ENCODE assay signal across 13 cellular contexts in the genomic region with DNA sequence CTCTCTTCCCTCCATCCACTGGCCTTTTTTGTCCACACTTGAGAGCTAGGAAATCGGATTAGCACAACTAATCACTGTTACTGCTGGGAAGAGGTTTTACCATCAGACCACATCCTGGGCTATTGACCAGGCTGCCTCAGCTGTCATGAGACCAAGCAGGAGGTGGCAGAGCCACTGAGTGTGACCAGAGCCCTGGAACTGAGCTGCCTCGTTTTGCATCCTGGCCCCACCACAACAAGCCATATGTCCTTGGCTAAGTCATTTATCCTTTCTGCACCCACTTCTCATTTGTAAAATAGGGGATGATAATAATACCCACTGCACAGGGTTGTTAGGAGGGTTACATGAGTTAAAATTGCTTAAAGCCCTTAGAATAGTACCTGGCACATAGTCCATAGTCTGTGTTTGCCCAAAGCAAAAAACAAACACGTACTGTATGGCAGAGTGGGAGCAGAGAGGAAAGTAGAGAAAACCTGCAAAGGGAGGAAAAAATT. TPM values are rescaled to one million over a fixed set of nuclear protein-coding genes. Genes with fewer than 3 reads are reported as not detected.
"Had no signal": no experiment of that assay in that cellular context is flagged by ENCODE, and none has a peak within 500 bp of the region (broad histone marks: within the 10 kb centered on the region; RNA-seq: fewer than 3 reads in every experiment).

No MANE protein-coding gene starts in this region.

- H3K27me3 ChIP-seq: adrenal gland, esophagus muscularis mucosa, ovary, upper lobe of left lung had no signal

- H3K27ac ChIP-seq: adrenal gland, esophagus muscularis mucosa, ovary, upper lobe of left lung, VCaP had no signal

- DNase-seq: activated CD4-positive, alpha-beta T cell treated with anti-CD3 and anti-CD28 coated beads for 4 hours; activated CD8-positive, alpha-beta T cell treated with anti-CD3 and anti-CD28 coated beads for 36 hours; activated naive CD4-positive, alpha-beta T cell treated with anti-CD3 and anti-CD28 coated beads, Interleukin-2, amount 10 ng/mL, durations not matched to agents 7 days and 5 days; adrenal gland; immature natural killer cell; left cardiac atrium; ovary; retina; upper lobe of left lung had no signal

- H3K4me3 ChIP-seq: adrenal gland, esophagus muscularis mucosa, ovary, upper lobe of left lung had no signal

- ATAC-seq: activated CD8-positive, alpha-beta T cell treated with anti-CD3 and anti-CD28 coated beads for 36 hours; left cardiac atrium; stimulated activated effector memory CD8-positive, alpha-beta T cell treated with anti-CD3 and anti-CD28 coated beads, Interleukin-12 subunit alpha, Interleukin-12 subunit beta, amount 100 ng/mL, for 72 hours had no signal

- H3K9me3 ChIP-seq: adrenal gland, esophagus muscularis mucosa, ovary, upper lobe of left lung had no signal

- H3K36me3 ChIP-seq: adrenal gland, esophagus muscularis mucosa, ovary, upper lobe of left lung had no signal

- H3K4me1 ChIP-seq: adrenal gland, esophagus muscularis mucosa, upper lobe of left lung had no signal

RNA-seq across cellular contexts. Expression of a gene that starts 34.1 kb away (rescaled TPM):
- polyA plus RNA-seq: immature natural killer cell had no signal

RNA-seq across cellular contexts. Expression of a gene that starts 45.8 kb away (rescaled TPM):
- polyA plus RNA-seq: neural cell had no signal
